9 cellular contexts compared by ENCODE assay signal in genomic region chr1:243345205-243345604, GRCh38.
DNase-seq lines count a peak whose midpoint lies in the region; ATAC-seq and TF ChIP-seq lines count a peak whose summit lies in the region.
"Had no signal": no experiment of that assay in that cellular context is flagged by ENCODE, and none has a peak within 500 bp of the region (broad histone marks: within the 10 kb centered on the region; RNA-seq: fewer than 3 reads in every experiment).

No MANE protein-coding gene starts in this region.

- no peak overlapping the region for H3K4me3 Mint-ChIP-seq in activated naive CD8-positive, alpha-beta T cell treated with anti-CD3 and anti-CD28 coated beads for 36 hours
- H3K4me3 Mint-ChIP-seq in natural killer cell: no peak overlapping the region
- H3K4me3 Mint-ChIP-seq: CD8-positive, alpha-beta T cell had no signal

- intact Hi-C loops in PC-3 (cut with micrococcal nuclease) (loop anchor here (2.0 to 10.0 kb wide), 3 partner anchors 500 to 954 kb away; no protein-coding TSS in a partner anchor), head of caudate nucleus (cut with DNase I) (loop anchor here (5.0 to 10.0 kb wide), 3 partner anchors 130 to 700 kb away; no protein-coding TSS in a partner anchor), breast epithelium (cut with DNase I; ENCODE audit: low total_unique reads) (no loop called here), natural killer cell (cut with micrococcal nuclease) (no loop called here)

- CTCF ChIA-PET in PC-3 (lab: Charles Lee): no interaction called here

- no peak overlapping the region for H3K27ac Mint-ChIP-seq in activated naive CD8-positive, alpha-beta T cell treated with anti-CD3 and anti-CD28 coated beads for 36 hours
- H3K27ac Mint-ChIP-seq in natural killer cell: no peak overlapping the region
- H3K27ac Mint-ChIP-seq: CD8-positive, alpha-beta T cell had no signal

- H3K36me3 Mint-ChIP-seq in activated naive CD8-positive, alpha-beta T cell treated with anti-CD3 and anti-CD28 coated beads for 36 hours: peaks cover 6% of the 10 kb centered on the region
- H3K36me3 Mint-ChIP-seq in natural killer cell: no peaks in the 10 kb centered on the region

- H3K27ac ChIP-seq in PC-3 (ENCODE audit: low read length) (no peak overlapping the region), breast epithelium (no peak overlapping the region), right atrium auricular region (no peak overlapping the region)

- H3K9me3 ChIP-seq in PC-3 (ENCODE audit: low read length): no peaks in the 10 kb centered on the region
- no peaks in the 10 kb centered on the region for H3K9me3 ChIP-seq in breast epithelium
- H3K9me3 ChIP-seq in right atrium auricular region: no peaks in the 10 kb centered on the region

- TF ChIP-seq CTCF in AG09319 (IDR thresholded peaks at IDR 0.05; ENCODE audit: low read depth, low read length) (peak; percentile 28), PC-3 (conservative IDR thresholded peaks at IDR 0.05; ENCODE audit: low read depth, low read length) (peak; percentile 52), breast epithelium (IDR thresholded peaks at IDR 0.05) (no peak), natural killer cell (IDR thresholded peaks at IDR 0.05) (no peak), right atrium auricular region (IDR thresholded peaks at IDR 0.05) (no peak)

- no peaks in the 10 kb centered on the region for H3K9me3 Mint-ChIP-seq in activated naive CD8-positive, alpha-beta T cell treated with anti-CD3 and anti-CD28 coated beads for 36 hours
- H3K9me3 Mint-ChIP-seq in natural killer cell: no peaks in the 10 kb centered on the region
- H3K9me3 Mint-ChIP-seq: CD8-positive, alpha-beta T cell had no signal

- H3K36me3 ChIP-seq in PC-3 (ENCODE audit: low read depth, low read length): no peaks in the 10 kb centered on the region
- H3K36me3 ChIP-seq in breast epithelium: no peaks in the 10 kb centered on the region
- H3K36me3 ChIP-seq in right atrium auricular region: no peaks in the 10 kb centered on the region

- H4K20me1 ChIP-seq in PC-3 (ENCODE audit: low read length): no peaks in the 10 kb centered on the region

- TF ChIP-seq POLR2A in breast epithelium (IDR thresholded peaks at IDR 0.05): no peak

- no peak overlapping the region for H3K4me3 ChIP-seq in PC-3 (ENCODE audit: low read length)
- no peak overlapping the region for H3K4me3 ChIP-seq in breast epithelium
- H3K4me3 ChIP-seq in right atrium auricular region: no peak overlapping the region

- ATAC-seq in GM21786 (IDR thresholded peaks at IDR 0.05; ENCODE audit: unreplicated experiment) (peak; percentile 53), PC-3 (no peak), natural killer cell (no peak)
- ATAC-seq: CD8-positive, alpha-beta T cell had no signal

- no peak overlapping the region for H2AFZ ChIP-seq in PC-3 (ENCODE audit: low read length)

- POLR2A ChIA-PET in PC-3 (lab: Charles Lee; ENCODE audit: unreplicated experiment): no interaction called here

- H3K27me3 Mint-ChIP-seq in activated naive CD8-positive, alpha-beta T cell treated with anti-CD3 and anti-CD28 coated beads for 36 hours: no peaks in the 10 kb centered on the region
- H3K27me3 Mint-ChIP-seq in natural killer cell (ENCODE audit: low read depth in 2 of 2): no peaks in the 10 kb centered on the region

- H3K4me1 Mint-ChIP-seq in activated naive CD8-positive, alpha-beta T cell treated with anti-CD3 and anti-CD28 coated beads for 36 hours: no peaks in the 10 kb centered on the region
- peaks cover 0 to 5% of the 10 kb centered on the region in 2 donors for H3K4me1 Mint-ChIP-seq in natural killer cell

- H3K9ac ChIP-seq in PC-3 (ENCODE audit: low read length): no peak overlapping the region

- no peaks in the 10 kb centered on the region for H3K9me2 ChIP-seq in PC-3 (replicated peaks; ENCODE audit: low read length)

- H3K27me3 ChIP-seq in PC-3 (ENCODE audit: low read length) (no peaks in the 10 kb centered on the region), breast epithelium (no peaks in the 10 kb centered on the region), right atrium auricular region (no peaks in the 10 kb centered on the region)

- H3F3A ChIP-seq in PC-3 (ENCODE audit: low read length, unreplicated experiment): no peaks in the 10 kb centered on the region

- DNase-seq in AG09319 (ENCODE audit: extremely low read depth, low read depth) (no peak), PC-3 (peak; percentile 41), head of caudate nucleus (peak in 30 of 42 donors; percentile 12 to 75 (median 41)), breast epithelium (ENCODE audit: low spot score in 2 of 2) (no peak), natural killer cell (no peak), right atrium auricular region (ENCODE audit: low spot score) (no peak)
- DNase-seq in activated naive CD8-positive, alpha-beta T cell treated with anti-CD3 and anti-CD28 coated beads for 36 hours: no peak
- DNase-seq: CD8-positive, alpha-beta T cell had no signal

- H3K79me2 ChIP-seq in PC-3 (ENCODE audit: low read length): no peaks in the 10 kb centered on the region

- no peak overlapping the region for H3K4me2 ChIP-seq in PC-3 (ENCODE audit: low read length)

- H3K4me1 ChIP-seq in PC-3 (ENCODE audit: insufficient read depth, low read length) (peaks cover 7% of the 10 kb centered on the region), breast epithelium (no peaks in the 10 kb centered on the region), right atrium auricular region (no peaks in the 10 kb centered on the region)

- no TSS peak for BruUV-seq in PC-3 (replicated peaks; lab: Mats Ljungman, UMichigan)

Comparison
In these comparisons a context has a peak if more than half of its experiments do, and no peak if none do; other contexts are left out.
1. DNase-seq: peak in PC-3 (single experiment) and head of caudate nucleus (30 of 42); none in AG09319 (single experiment), activated naive CD8-positive, alpha-beta T cell treated with anti-CD3 and anti-CD28 coated beads for 36 hours (single experiment), breast epithelium (0 of 2), natural killer cell (single experiment) and right atrium auricular region (single experiment).
2. CTCF ChIP-seq: peak in AG09319 (single experiment) and PC-3 (single experiment); none in breast epithelium (0 of 3), natural killer cell (single experiment) and right atrium auricular region (0 of 2).
3. intact Hi-C loops: an anchor here in PC-3 (2.0 to 10.0 kb wide) and head of caudate nucleus (5.0 to 10.0 kb wide); none called in breast epithelium and natural killer cell.